ENCODE assay signal across 16 cellular contexts in genomic region chr16:75584108-75584507, GRCh38. TPM values are rescaled to one million over a fixed set of nuclear protein-coding genes. Genes with fewer than 3 reads are reported as not detected.
DNase-seq lines count a peak whose midpoint lies in the region; ATAC-seq, FAIRE-seq and TF ChIP-seq lines count a peak whose summit lies in the region.
"Had no signal": no experiment of that assay in that cellular context is flagged by ENCODE, and none has a peak within 500 bp of the region (broad histone marks: within the 10 kb centered on the region; RNA-seq: fewer than 3 reads in every experiment).

No MANE protein-coding gene starts in this region.

- H3K27me3 Mint-ChIP-seq in activated B cell treated with CpG ODN at 0.5 μM for 24 hours = no peaks in the 10 kb centered on the region
- H3K27me3 Mint-ChIP-seq in HFFc6 (ENCODE audit: insufficient read depth) = no peaks in the 10 kb centered on the region; the same call in 1 of the 2 replicates

- CTCF ChIA-PET in activated B cell treated with CpG ODN at 0.5 μM for 24 hours (lab: Charles Lee) = interaction anchor here (0.7 kb wide), 1 partner anchor 32 kb away, joined by 4 read pairs; no protein-coding TSS in a partner anchor

- POLR2A ChIA-PET in activated B cell treated with CpG ODN at 0.5 μM for 24 hours (lab: Charles Lee) = interaction anchor here (0.9 to 1.1 kb wide), 3 partner anchors 11 to 66 kb away, joined by 4 to 5 read pairs (median 4); partner anchors contain the start of gene ADAT1

- peaks cover 54% of the 10 kb centered on the region for H3K4me1 Mint-ChIP-seq in activated B cell treated with CpG ODN at 0.5 μM for 24 hours
- peaks cover 7% of the 10 kb centered on the region; the same call in 1 of the 2 replicates for H3K4me1 Mint-ChIP-seq in HFFc6 (ENCODE audit: low read depth)

- H3K27ac Mint-ChIP-seq in activated B cell treated with CpG ODN at 0.5 μM for 24 hours = peak overlapping the region; percentile 65
- H3K27ac Mint-ChIP-seq in HFFc6 = no peak overlapping the region

- intact Hi-C loops in activated B cell treated with CpG ODN at 0.5 μM for 24 hours (cut with micrococcal nuclease) = loop anchor here (1.0 to 2.0 kb wide), 2 partner anchors 13 to 28 kb away; partner anchors contain the start of gene TMEM231

- H3K4me3 Mint-ChIP-seq in activated B cell treated with CpG ODN at 0.5 μM for 24 hours (peak overlapping the region; percentile 19), HFFc6 (no peak overlapping the region)

- no peak for DNase-seq in GM12891 (ENCODE audit: insufficient read length, low spot score)
- no peak for DNase-seq in activated B cell treated with CpG ODN at 0.5 μM for 24 hours
- DNase-seq in HFFc6 = no peak
- DNase-seq in erythroblast (lab: John Stamatoyannopoulos, UW) = no peak
- DNase-seq: activated T-cell treated with anti-CD3 and anti-CD28 coated beads for 4 hours; effector memory CD4-positive, alpha-beta T cell; Karpas-422; NCI-H345; stimulated activated CD4-positive, alpha-beta T cell treated with anti-CD3 and anti-CD28 coated beads, Interleukin-12 subunit alpha, Interleukin-12 subunit beta, amount 100 ng/mL, for 4 hours had no signal

- ATAC-seq in GM19463 (IDR thresholded peaks at IDR 0.05; ENCODE audit: unreplicated experiment) = peak; percentile 79
- ATAC-seq in HG03139 (IDR thresholded peaks at IDR 0.05; ENCODE audit: unreplicated experiment) = peak; percentile 48
- ATAC-seq in activated B cell treated with CpG ODN at 0.5 μM for 24 hours (ENCODE audit: low read depth) = peak; percentile 91
- no peak for ATAC-seq in GM18870 (IDR thresholded peaks at IDR 0.05; ENCODE audit: unreplicated experiment)
- ATAC-seq in HG02938 (IDR thresholded peaks at IDR 0.05; ENCODE audit: unreplicated experiment) = no peak

- H3K9me3 Mint-ChIP-seq in activated B cell treated with CpG ODN at 0.5 μM for 24 hours (no peaks in the 10 kb centered on the region), HFFc6 (no peaks in the 10 kb centered on the region)

- FAIRE-seq in GM12891 (lab: Jason Lieb, UNC) = peak; percentile 13
- FAIRE-seq: urothelium cell line had no signal

- TF ChIP-seq CTCF in activated B cell treated with CpG ODN at 0.5 μM for 24 hours (IDR thresholded peaks at IDR 0.05) (no peak), HFFc6 (IDR thresholded peaks at IDR 0.05) (no peak)

- H3K36me3 Mint-ChIP-seq in activated B cell treated with CpG ODN at 0.5 μM for 24 hours (ENCODE audit: low read depth) = peaks cover 18% of the 10 kb centered on the region
- peaks cover 3% of the 10 kb centered on the region; the same call in 1 of the 2 replicates for H3K36me3 Mint-ChIP-seq in HFFc6 (ENCODE audit: low read depth)

- TF ChIP-seq POLR2A in GM12891 (IDR thresholded peaks at IDR 0.05; ENCODE audit: low read depth, low read length) (no peak), erythroblast (IDR thresholded peaks at IDR 0.05; ENCODE audit: low read length) (no peak)

TF ChIP-seq in GM12891, 5 proteins besides CTCF, POLR2A, EP300 and RAD21:
- TF ChIP-seq PAX5 (IDR thresholded peaks at IDR 0.05; ENCODE audit: insufficient read depth, low read length, severe bottlenecking) (no peak), SPI1 (IDR thresholded peaks at IDR 0.05; ENCODE audit: low read depth, low read length) (peak; percentile 81)

RNA-seq across cellular contexts. Expression of gene GABARAPL2, which starts 17.9 kb away (rescaled TPM):
- 93.0 TPM for polyA plus RNA-seq in GM12891 (2012; ENCODE audit: low read depth, missing spikeins)
- total RNA-seq in activated B cell treated with CpG ODN at 0.5 μM for 24 hours = 62.9 and 69.4 TPM in 2 replicates
- 100 to 1,000 TPM in 3 of 6 experiments, 10 to 100 TPM in 3; 82.0 to 114 (median 100) TPM for total RNA-seq in HFFc6 (2021; fragmentation: NEBNext Ultra II Directional; extraction: Animal tissue kit (Norgen Biotek cat#: 25700))

RNA-seq across cellular contexts. Expression of gene TMEM231, which starts 28.1 kb away (rescaled TPM):
- 3.5 TPM for polyA plus RNA-seq in GM12891 (2012; ENCODE audit: low read depth, missing spikeins)
- 4.0 and 4.1 TPM in 2 replicates for total RNA-seq in activated B cell treated with CpG ODN at 0.5 μM for 24 hours
- 10 to 100 TPM in 3 of 6 experiments, 1 to 10 TPM in 3; 9.0 to 14.5 (median 10.0) TPM for total RNA-seq in HFFc6 (2021; fragmentation: NEBNext Ultra II Directional; extraction: Animal tissue kit (Norgen Biotek cat#: 25700))

RNA-seq across cellular contexts. Expression of gene ADAT1, which starts 39.0 kb away (rescaled TPM):
- 21.3 TPM for polyA plus RNA-seq in GM12891 (2012; ENCODE audit: low read depth, missing spikeins)
- total RNA-seq in activated B cell treated with CpG ODN at 0.5 μM for 24 hours = 52.7 and 57.2 TPM in 2 replicates
- total RNA-seq in HFFc6 (2021; fragmentation: NEBNext Ultra II Directional; extraction: Animal tissue kit (Norgen Biotek cat#: 25700)) = 10 to 100 TPM; 48.3 to 61.2 (median 55.0) TPM

RNA-seq across cellular contexts. Expression of gene CHST5, which starts 48.2 kb away (rescaled TPM):
- polyA plus RNA-seq in GM12891 (2012; ENCODE audit: low read depth, missing spikeins) = 0.15 TPM
- total RNA-seq in activated B cell treated with CpG ODN at 0.5 μM for 24 hours = 0.11 TPM in 1 of 2 replicates, not detected in the other
- not detected for total RNA-seq in HFFc6 (2021; fragmentation: NEBNext Ultra II Directional; extraction: Animal tissue kit (Norgen Biotek cat#: 25700))
- total RNA-seq: ascending aorta, liver had no signal
- polyA plus RNA-seq: liver had no signal

Comparison
In these comparisons a context has a peak if more than half of its experiments do, and no peak if none do; other contexts are left out.
1. ATAC-seq: peak in GM19463 (single experiment), HG03139 (single experiment) and activated B cell treated with CpG ODN at 0.5 μM for 24 hours (single experiment); none in GM18870 (single experiment) and HG02938 (single experiment).